17 cellular contexts compared by ENCODE assay signal in genomic region chr16:13780406-13780805, GRCh38.
"Had no signal": no experiment of that assay in that cellular context is flagged by ENCODE, and none has a peak within 500 bp of the region (broad histone marks: within the 10 kb centered on the region; RNA-seq: fewer than 3 reads in every experiment).

No MANE protein-coding gene starts in this region.

- ATAC-seq: heart left ventricle; stimulated activated effector memory CD8-positive, alpha-beta T cell treated with anti-CD3 and anti-CD28 coated beads, Interleukin-12 subunit alpha, Interleukin-12 subunit beta, amount 100 ng/mL, for 72 hours had no signal

- DNase-seq: activated CD4-positive, alpha-beta memory T cell treated with anti-CD3 and anti-CD28 coated beads for 36 hours; activated gamma-delta T cell treated with Interleukin-2 at 50 U/mL for 16 hours; activated naive CD8-positive, alpha-beta T cell treated with anti-CD3 and anti-CD28 coated beads, Interleukin-2, amount 10 ng/mL, durations not matched to agents 7 days and 5 days; activated T-cell treated with anti-CD3 and anti-CD28 coated beads, Interleukin-2, amount 50 U/mL, for 48 hours; aorta; effector CD8-positive, alpha-beta T cell; foreskin melanocyte; heart left ventricle; kidney glomerular epithelial cell; naive B cell; T-helper 9 cell; thyroid gland had no signal

- H3K4me1 Mint-ChIP-seq: activated naive CD8-positive, alpha-beta T cell treated with anti-CD3 and anti-CD28 coated beads, Interleukin-2, amount 10 ng/mL, durations not matched to agents 7 days and 5 days; mesothelial cell of epicardium; naive B cell; stimulated activated effector memory CD8-positive, alpha-beta T cell treated with anti-CD3 and anti-CD28 coated beads, Interleukin-12 subunit alpha, Interleukin-12 subunit beta, amount 100 ng/mL, for 72 hours had no signal

- H3K27me3 ChIP-seq: heart left ventricle, neutrophil, thyroid gland had no signal

- H3K4me3 Mint-ChIP-seq: activated CD4-positive, alpha-beta memory T cell treated with anti-CD3 and anti-CD28 coated beads for 36 hours; activated naive CD8-positive, alpha-beta T cell treated with anti-CD3 and anti-CD28 coated beads, Interleukin-2, amount 10 ng/mL, durations not matched to agents 7 days and 5 days; mesothelial cell of epicardium; naive B cell; stimulated activated effector memory CD8-positive, alpha-beta T cell treated with anti-CD3 and anti-CD28 coated beads, Interleukin-12 subunit alpha, Interleukin-12 subunit beta, amount 100 ng/mL, for 72 hours had no signal

- H3K27ac Mint-ChIP-seq: activated CD4-positive, alpha-beta memory T cell treated with anti-CD3 and anti-CD28 coated beads for 36 hours; activated naive CD8-positive, alpha-beta T cell treated with anti-CD3 and anti-CD28 coated beads, Interleukin-2, amount 10 ng/mL, durations not matched to agents 7 days and 5 days; mesothelial cell of epicardium; naive B cell; stimulated activated effector memory CD8-positive, alpha-beta T cell treated with anti-CD3 and anti-CD28 coated beads, Interleukin-12 subunit alpha, Interleukin-12 subunit beta, amount 100 ng/mL, for 72 hours had no signal

- H3K9me3 ChIP-seq: neutrophil, thyroid gland had no signal

- FAIRE-seq: urothelium cell line had no signal

- H3K27me3 Mint-ChIP-seq: activated CD4-positive, alpha-beta memory T cell treated with anti-CD3 and anti-CD28 coated beads for 36 hours; activated naive CD8-positive, alpha-beta T cell treated with anti-CD3 and anti-CD28 coated beads, Interleukin-2, amount 10 ng/mL, durations not matched to agents 7 days and 5 days had no signal

- H3K36me3 Mint-ChIP-seq: activated CD4-positive, alpha-beta memory T cell treated with anti-CD3 and anti-CD28 coated beads for 36 hours; activated naive CD8-positive, alpha-beta T cell treated with anti-CD3 and anti-CD28 coated beads, Interleukin-2, amount 10 ng/mL, durations not matched to agents 7 days and 5 days; mesothelial cell of epicardium; naive B cell; stimulated activated effector memory CD8-positive, alpha-beta T cell treated with anti-CD3 and anti-CD28 coated beads, Interleukin-12 subunit alpha, Interleukin-12 subunit beta, amount 100 ng/mL, for 72 hours had no signal

- H3K4me1 ChIP-seq: thyroid gland had no signal

- H3K36me3 ChIP-seq: heart left ventricle, neutrophil, thyroid gland had no signal

- H3K27ac ChIP-seq: coronary artery, heart left ventricle, neutrophil, thyroid gland had no signal

- H3K4me3 ChIP-seq: coronary artery, heart left ventricle, thyroid gland had no signal
